8 cellular contexts compared by ENCODE assay signal in the genomic region with DNA sequence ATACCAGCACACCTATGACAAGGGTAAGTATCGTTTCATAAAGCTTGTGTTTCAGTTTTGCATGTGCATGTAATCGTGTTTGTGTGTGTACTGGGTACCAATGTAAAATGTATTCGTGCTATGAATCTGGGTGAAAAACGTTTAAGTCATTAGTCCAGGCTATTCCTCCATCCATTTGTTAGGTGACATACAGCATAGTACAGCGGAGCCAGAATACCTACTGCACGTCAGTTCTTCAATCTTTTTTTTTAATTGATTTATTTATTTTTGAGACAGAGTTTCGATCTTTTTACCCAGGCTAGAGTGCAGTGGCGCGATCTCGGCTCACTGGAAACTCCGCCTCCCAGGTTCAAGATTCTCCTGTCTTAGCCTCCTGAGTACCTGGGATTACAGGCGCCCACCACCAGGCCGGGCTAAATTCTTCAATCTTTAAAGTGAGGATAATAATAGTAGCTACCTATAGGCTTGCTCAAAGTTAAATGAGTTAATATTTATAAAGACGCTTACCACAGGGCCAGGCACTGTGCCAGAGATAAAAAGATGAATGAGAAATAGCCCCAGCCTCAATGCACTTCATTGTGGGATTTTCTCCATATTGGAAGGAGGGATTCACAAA. TPM values are rescaled to one million over a fixed set of nuclear protein-coding genes. Genes with fewer than 3 reads are reported as not detected.
DNase-seq lines count a peak whose midpoint lies in the region; ATAC-seq and TF ChIP-seq lines count a peak whose summit lies in the region.

No MANE protein-coding gene starts in this region.

- intact Hi-C loops in PC-9 (cut with micrococcal nuclease; ENCODE audit: unreplicated experiment) = loop anchor here (1.0 to 10.0 kb wide), 8 partner anchors 44 to 303 kb away; partner anchors contain the start of genes NABP2, ORMDL2, PYM1 and RNF41
- intact Hi-C loops in psoas muscle (cut with DNase I) = loop anchor here in 1 of 2 donors (2.0 kb wide), 1 partner anchor 44 kb away; the partner anchor contains the start of gene SUOX

- peaks cover 26% of the 10 kb centered on the region for H3K79me2 ChIP-seq in PC-9 (ENCODE audit: low read depth)

- BruUV-seq in PC-9 (replicated peaks; lab: Mats Ljungman, UMichigan) = TSS peak; percentile 94

- H3K36me3 ChIP-seq in PC-9 (ENCODE audit: low read depth) = peaks cover 25% of the 10 kb centered on the region
- H3K36me3 ChIP-seq in esophagus (ENCODE audit: control insufficient read depth in 2 of 2, insufficient read depth in 2 of 2, low read length in 1 of 2) = peaks cover 5 to 6% of the 10 kb centered on the region in 2 donors
- H3K36me3 ChIP-seq in psoas muscle (ENCODE audit: insufficient read depth in 1 of 2, low read depth in 1 of 2) = peaks cover 7 to 45% of the 10 kb centered on the region in 2 donors

- H3K9me2 ChIP-seq in PC-9 (ENCODE audit: insufficient read depth) = no peaks in the 10 kb centered on the region

- H3K27me3 ChIP-seq in PC-9 (ENCODE audit: insufficient read depth, low read depth) = no peaks in the 10 kb centered on the region
- H3K27me3 ChIP-seq in esophagus (ENCODE audit: control insufficient read depth in 1 of 2, insufficient read depth in 2 of 2, low read length in 2 of 2) = no peaks in the 10 kb centered on the region
- no peaks in the 10 kb centered on the region for H3K27me3 ChIP-seq in psoas muscle (ENCODE audit: insufficient read depth in 3 of 3, low read length in 2 of 3)

- H4K20me1 ChIP-seq in PC-9 (ENCODE audit: insufficient read depth) = peaks cover 13% of the 10 kb centered on the region; the same call in 1 of the 2 replicates

- peak overlapping the region; percentile 67 for H3K27ac ChIP-seq in PC-9
- peak overlapping the region; percentile 79 to 94 for H3K27ac ChIP-seq in esophagus (ENCODE audit: low read depth in 2 of 2, low read length in 1 of 2)
- H3K27ac ChIP-seq in psoas muscle = peak overlapping the region; percentile 99

- H3K9me3 ChIP-seq in PC-9 (ENCODE audit: insufficient read depth, low read depth) (no peaks in the 10 kb centered on the region), esophagus (ENCODE audit: control insufficient read depth in 2 of 2, insufficient read depth in 1 of 2, low read depth in 1 of 2, low read length in 1 of 2) (no peaks in the 10 kb centered on the region), psoas muscle (no peaks in the 10 kb centered on the region)

- POLR2A ChIA-PET in PC-9 (lab: Charles Lee; ENCODE audit: unreplicated experiment) = interaction anchor here (0.7 kb wide), 2 partner anchors 67 to 118 kb away, joined by 4 read pairs; partner anchors contain the start of gene RAB5B

- H2AFZ ChIP-seq in PC-9 = peak overlapping the region; percentile 86

- H3K4me3 ChIP-seq in PC-9 (peak overlapping the region; percentile 55), esophagus (ENCODE audit: low read depth in 1 of 2, low read length in 2 of 2) (peak overlapping the region; percentile 19 to 93), psoas muscle (peak overlapping the region; percentile 93)

- peaks cover 46% of the 10 kb centered on the region for H3F3A ChIP-seq in PC-9 (ENCODE audit: insufficient read depth, low read depth)

- ATAC-seq in psoas muscle (no peak), GM19455 (IDR thresholded peaks at IDR 0.05; ENCODE audit: unreplicated experiment) (no peak)

- TF ChIP-seq CTCF in PC-9 (conservative IDR thresholded peaks at IDR 0.05) = no peak
- no peak for TF ChIP-seq CTCF in psoas muscle (IDR thresholded peaks at IDR 0.05)

- CTCF ChIA-PET in PC-9 (lab: Charles Lee) = interaction anchor here (0.6 to 1.3 kb wide), 4 partner anchors 12 to 370 kb away, joined by 3 to 20 read pairs (median 5); partner anchors contain the start of genes ORMDL2, RAB5B and SARNP

- DNase-seq in DMS79 treated with DMSO at 0.1 percent for 48 hours (lab: John Stamatoyannopoulos, UW) (peak; percentile 55), DMS79 (lab: John Stamatoyannopoulos, UW) (no peak), PC-9 (no peak), psoas muscle (no peak), NCI-H774 (lab: John Stamatoyannopoulos, UW) (no peak), NCI-H2196 treated with DMSO at 0.1 percent for 48 hours (lab: John Stamatoyannopoulos, UW; ENCODE audit: unreplicated experiment) (no peak)

- 50 to 56% methylated on average over 14 of the region's 14 CpGs for WGBS in esophagus, 2 donors
- 64 to 66% (median 64%) methylated on average over 14 of the region's 14 CpGs for WGBS in psoas muscle, 3 donors

- H3K4me2 ChIP-seq in PC-9 = peak overlapping the region; percentile 87

- H3K4me1 ChIP-seq in PC-9 (replicated peaks; ENCODE audit: insufficient read depth) = peaks cover 24% of the 10 kb centered on the region
- H3K4me1 ChIP-seq in esophagus (ENCODE audit: control insufficient read depth in 2 of 2, insufficient read depth in 2 of 2, low read length in 1 of 2) = peaks cover 0 to 2% of the 10 kb centered on the region in 2 donors
- peaks cover 17% of the 10 kb centered on the region for H3K4me1 ChIP-seq in psoas muscle

RNA-seq across cellular contexts. Expression of gene RPS26, which starts 0.6 kb away (rescaled TPM):
- total RNA-seq in PC-9 (2021) (25.2 and 43.3 TPM in 2 replicates), psoas muscle (10 to 100 TPM; 16.6 to 49.8 (median 23.6) TPM)
- polyA plus RNA-seq in esophagus (100 to 1,000 TPM; 899 to 941 TPM), psoas muscle (1,000 to 10,000 TPM in 1 of 3 donors, 100 to 1,000 TPM in 2; 712 to 1,360 (median 853) TPM)

RNA-seq across cellular contexts. Expression of gene IKZF4, which starts 20.2 kb away (rescaled TPM):
- total RNA-seq in PC-9 (2021) (7.4 and 9.6 TPM in 2 replicates), psoas muscle (1 to 10 TPM; 5.9 to 8.2 (median 8.1) TPM)
- polyA plus RNA-seq in esophagus (1 to 10 TPM; 1.5 TPM), psoas muscle (1 to 10 TPM; 1.6 to 5.2 (median 2.3) TPM)

RNA-seq across cellular contexts. Expression of gene ERBB3, which starts 38.9 kb away (rescaled TPM):
- total RNA-seq in PC-9 (2021) (127 and 145 TPM in 2 replicates), psoas muscle (1 to 10 TPM in 2 of 4 donors, under 1 TPM in 2; 0.71 to 3.9 (median 1.3) TPM)
- polyA plus RNA-seq in esophagus (100 to 1,000 TPM in 1 of 2 donors, 10 to 100 TPM in 1; 49.4 to 102 TPM), psoas muscle (under 1 TPM; 0.13 to 0.26 (median 0.26) TPM)

RNA-seq across cellular contexts. Expression of gene SUOX, which starts 44.0 kb away (rescaled TPM):
- total RNA-seq in PC-9 (2021) = 20.4 and 22.7 TPM in 2 replicates
- 10 to 100 TPM; 14.3 to 14.9 TPM for polyA plus RNA-seq in esophagus
- 10 to 100 TPM; 12.1 to 24.6 (median 15.6) TPM for total RNA-seq in psoas muscle
- 10 to 100 TPM; 13.8 to 25.5 (median 15.5) TPM for polyA plus RNA-seq in psoas muscle

Comparison
In these comparisons a context has a peak if more than half of its experiments do, and no peak if none do; other contexts are left out.
1. RNA of gene ERBB3, which starts 38.9 kb away (total RNA-seq): 127 to 145 TPM in PC-9; 0.71 to 3.9 TPM in psoas muscle; every median in the first group is over 10 times any median in the second.
2. Peak in every context shown above with its lines, with median percentiles within 50 percentile points of each other: H3K27ac ChIP-seq and H3K4me3 ChIP-seq.